In genomic region chr2:15619076-15619475, GRCh38 we compare ENCODE assay signal across 25 cellular contexts.
"Had no signal": no experiment of that assay in that cellular context is flagged by ENCODE, and none has a peak within 500 bp of the region (broad histone marks: within the 10 kb centered on the region; RNA-seq: fewer than 3 reads in every experiment).

No MANE protein-coding gene starts in this region.

- ATAC-seq: activated CD4-positive, CD25-positive, alpha-beta regulatory T cell treated with anti-CD3 and anti-CD28 coated beads, Interleukin-2, amount 50 U/mL, for 24 hours; activated CD8-positive, alpha-beta T cell treated with anti-CD3 and anti-CD28 coated beads for 36 hours; activated T-cell treated with anti-CD3 and anti-CD28 coated beads, Interleukin-2, amount 50 U/mL, for 72 hours; Panc1; SK-N-SH treated with all-trans-retinoic acid at 6 μM for 48 hours had no signal

- H3K27ac ChIP-seq: adrenal gland, breast epithelium, SJSA1 had no signal

- DNase-seq: activated CD4-positive, alpha-beta T cell treated with anti-CD3 and anti-CD28 coated beads for 4 hours; activated CD8-positive, alpha-beta memory T cell treated with anti-CD3 and anti-CD28 coated beads, Interleukin-2, amount 50 U/mL, for 4 hours; activated CD8-positive, alpha-beta T cell treated with anti-CD3 and anti-CD28 coated beads for 36 hours; activated naive CD4-positive, alpha-beta T cell treated with anti-CD3 and anti-CD28 coated beads, Interleukin-2, amount 50 U/mL, for 16 hours; activated naive CD8-positive, alpha-beta T cell treated with anti-CD3 and anti-CD28 coated beads, Interleukin-2, amount 10 ng/mL, durations not matched to agents 7 days and 5 days; activated T-cell treated with anti-CD3 and anti-CD28 coated beads, Interleukin-2, amount 50 U/mL, for 72 hours; adrenal gland; anterior cingulate cortex; KG1; NCI-H1092; NCI-H1417 treated with DMSO at 0.1 percent for 48 hours; NCI-H1694; NCI-H2029; NCI-H510A treated with DMSO at 0.1 percent for 48 hours; NCI-H69; NK-92 treated with Interleukin-12 subunit alpha and Interleukin-12 subunit beta, amount 100 ng/mL, for 24 hours; OCI-M1; RPMI8226; SHP77; SW 1271 had no signal

- H3K27me3 ChIP-seq: adrenal gland, breast epithelium, SJSA1 had no signal

- H3K9me3 ChIP-seq: adrenal gland, breast epithelium, SJSA1 had no signal

- H3K4me3 ChIP-seq: adrenal gland, breast epithelium, SJSA1 had no signal

- H3K4me1 ChIP-seq: breast epithelium, SJSA1 had no signal
